ENCODE assay signal across 23 cellular contexts in genomic region chr9:91678807-91679206, GRCh38.
"Had no signal": no experiment of that assay in that cellular context is flagged by ENCODE, and none has a peak within 500 bp of the region (broad histone marks: within the 10 kb centered on the region; RNA-seq: fewer than 3 reads in every experiment).

No MANE protein-coding gene starts in this region.

- DNase-seq: activated B cell treated with CpG ODN at 0.5 μM for 24 hours; activated CD4-positive, alpha-beta T cell treated with anti-CD3 and anti-CD28 coated beads for 36 hours; activated CD4-positive, alpha-beta T cell treated with anti-CD3 and anti-CD28 coated beads, Interleukin-2, amount 50 U/mL, for 48 hours; activated CD8-positive, alpha-beta memory T cell treated with anti-CD3 and anti-CD28 coated beads, Interleukin-2, amount 50 U/mL, for 48 hours; activated effector memory CD4-positive, alpha-beta T cell treated with Interleukin-2 at 50 U/mL for 16 hours; activated naive CD4-positive, alpha-beta T cell treated with anti-CD3 and anti-CD28 coated beads for 36 hours; activated naive CD8-positive, alpha-beta T cell treated with anti-CD3 and anti-CD28 coated beads, Interleukin-2, amount 10 ng/mL, durations not matched to agents 7 days and 5 days; activated T-cell treated with anti-CD3 and anti-CD28 coated beads, Interleukin-2, amount 50 U/mL, for 72 hours; amygdala; colonic mucosa; endodermal cell; heart left ventricle; lower lobe of right lung; naive thymus-derived CD4-positive, alpha-beta T cell; occipital lobe; posterior cingulate gyrus; spleen; stimulated activated CD4-positive, alpha-beta T cell treated with anti-CD3 and anti-CD28 coated beads, Interleukin-4, amount 100 ng/mL, for 24 hours; stimulated activated naive CD4-positive, alpha-beta T cell treated with Interleukin-2 at 50 U/mL for 16 hours had no signal

- H3K27ac ChIP-seq: colonic mucosa, epithelial cell of prostate, heart left ventricle, lower lobe of right lung, spleen, thoracic aorta had no signal

- H3K4me3 ChIP-seq: colonic mucosa, heart left ventricle, lower lobe of right lung, spleen, thoracic aorta had no signal

- FAIRE-seq: bronchial epithelial cell, keratinocyte had no signal

- H3K27me3 ChIP-seq: colonic mucosa had no signal

- H3K4me1 ChIP-seq: colonic mucosa had no signal

- ATAC-seq: activated CD4-positive, alpha-beta T cell treated with anti-CD3 and anti-CD28 coated beads for 36 hours; activated T-cell treated with anti-CD3 and anti-CD28 coated beads, Interleukin-2, amount 50 U/mL, for 72 hours; heart left ventricle; lower lobe of right lung; naive thymus-derived CD4-positive, alpha-beta T cell had no signal

- H3K36me3 ChIP-seq: colonic mucosa, heart left ventricle, lower lobe of right lung, spleen, thoracic aorta had no signal

- H3K9me3 ChIP-seq: colonic mucosa, heart left ventricle, lower lobe of right lung, spleen, thoracic aorta had no signal
